Comparison of ENCODE assay signal across 16 cellular contexts in the genomic region with DNA sequence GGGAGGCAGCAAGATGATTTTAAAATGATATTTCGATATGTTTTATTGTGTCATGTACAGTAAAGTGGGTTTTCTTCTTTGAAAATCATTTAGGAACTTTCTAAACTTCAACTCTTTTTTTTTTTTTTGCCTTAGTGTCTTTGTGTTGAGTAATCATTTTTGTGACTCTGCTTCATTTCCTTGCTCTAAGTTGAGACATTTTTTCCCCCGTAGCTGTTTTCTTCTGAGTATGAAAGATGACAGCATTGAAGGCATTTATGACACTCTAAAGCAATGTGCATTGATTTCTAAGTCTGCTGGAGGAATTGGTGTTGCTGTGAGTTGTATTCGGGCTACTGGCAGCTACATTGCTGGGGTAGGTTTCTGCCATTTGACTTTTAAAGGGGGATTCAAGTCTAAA. TPM values are rescaled to one million over a fixed set of nuclear protein-coding genes. Genes with fewer than 3 reads are reported as not detected.
DNase-seq lines count a peak whose midpoint lies in the region; ATAC-seq and TF ChIP-seq lines count a peak whose summit lies in the region.
"Had no signal": no experiment of that assay in that cellular context is flagged by ENCODE, and none has a peak within 500 bp of the region (broad histone marks: within the 10 kb centered on the region; RNA-seq: fewer than 3 reads in every experiment).

No MANE protein-coding gene starts in this region.

- ATAC-seq in stimulated activated effector memory CD8-positive, alpha-beta T cell treated with anti-CD3 and anti-CD28 coated beads, Interleukin-12 subunit alpha, Interleukin-12 subunit beta, amount 100 ng/mL, for 72 hours, result peak; percentile 78
- ATAC-seq: right cardiac atrium had no signal

- no peaks in the 10 kb centered on the region for H3K27me3 ChIP-seq in fibroblast of lung (ENCODE audit: control insufficient read depth, insufficient read depth, low read length)
- no peaks in the 10 kb centered on the region for H3K27me3 ChIP-seq in left ventricle myocardium inferior (ENCODE audit: low read depth)

- no peaks in the 10 kb centered on the region for H3K9me3 Mint-ChIP-seq in activated CD4-positive, alpha-beta T cell treated with anti-CD3 and anti-CD28 coated beads, Interleukin-2, amount 10 ng/mL, durations not matched to agents 24 days and 14 days
- H3K9me3 Mint-ChIP-seq in activated CD4-positive, alpha-beta T cell treated with anti-CD3 and anti-CD28 coated beads, Interleukin-2, amount 10 ng/mL, durations not matched to agents 7 days and 5 days, result no peaks in the 10 kb centered on the region
- no peaks in the 10 kb centered on the region for H3K9me3 Mint-ChIP-seq in activated T-helper 1 cell treated with anti-CD3 and anti-CD28 coated beads, Interleukin-12 subunit alpha, Interleukin-12 subunit beta, Interleukin-2, Interleukin-4 antibody, amounts not matched to agents 30 ng/mL and 10 ng/mL and 1 ng/mL, durations not matched to agents 14 hours and 24 hours and 36 hours
- no peaks in the 10 kb centered on the region for H3K9me3 Mint-ChIP-seq in stimulated activated effector memory CD8-positive, alpha-beta T cell treated with anti-CD3 and anti-CD28 coated beads, Interleukin-12 subunit alpha, Interleukin-12 subunit beta, amount 100 ng/mL, for 72 hours
- H3K9me3 Mint-ChIP-seq: activated B cell treated with CpG ODN at 0.5 μM for 24 hours; activated naive CD8-positive, alpha-beta T cell treated with anti-CD3 and anti-CD28 coated beads for 36 hours; T-helper 1 cell treated with Interleukin-12 subunit alpha and Interleukin-12 subunit beta and Interleukin-4 antibody, amounts not matched to agents 30 μg/mL and 1 μg/mL, for 36 hours had no signal

- no peaks in the 10 kb centered on the region for H4K20me1 ChIP-seq in fibroblast of lung (ENCODE audit: control insufficient read depth, extremely low read depth, insufficient read depth, low read length)

- H2AFZ ChIP-seq in fibroblast of lung (ENCODE audit: low read length), result peak overlapping the region; percentile 35

- no peaks in the 10 kb centered on the region for H3K79me2 ChIP-seq in fibroblast of lung (ENCODE audit: control insufficient read depth, insufficient read depth, low read length)

- intact Hi-C loops in activated CD4-positive, alpha-beta T cell treated with anti-CD3 and anti-CD28 coated beads, Interleukin-2, amount 10 ng/mL, durations not matched to agents 24 days and 14 days (cut with micrococcal nuclease), result no loop called here
- intact Hi-C loops in activated T-helper 1 cell treated with anti-CD3 and anti-CD28 coated beads, Interleukin-12 subunit alpha, Interleukin-12 subunit beta, Interleukin-2, Interleukin-4 antibody, amounts not matched to agents 30 ng/mL and 10 ng/mL and 1 ng/mL, durations not matched to agents 14 hours and 24 hours and 36 hours (cut with micrococcal nuclease), result loop anchor here (10.0 kb wide), 1 partner anchor 403 kb away; no protein-coding TSS in a partner anchor
- intact Hi-C loops in left ventricle myocardium inferior (cut with micrococcal nuclease), result no loop called here

- no peaks in the 10 kb centered on the region for H3K9me3 ChIP-seq in fibroblast of lung (ENCODE audit: control insufficient read depth, insufficient read depth, low read depth, low read length)
- H3K9me3 ChIP-seq in left ventricle myocardium inferior (replicated peaks), result no peaks in the 10 kb centered on the region
- H3K9me3 ChIP-seq: thoracic aorta had no signal

- POLR2A ChIA-PET in activated CD4-positive, alpha-beta T cell treated with anti-CD3 and anti-CD28 coated beads, Interleukin-2, amount 10 ng/mL, durations not matched to agents 7 days and 5 days (lab: Charles Lee), result no interaction called here

- CTCF ChIA-PET in activated CD4-positive, alpha-beta T cell treated with anti-CD3 and anti-CD28 coated beads, Interleukin-2, amount 10 ng/mL, durations not matched to agents 7 days and 5 days (lab: Charles Lee), result interaction anchor here (1.1 kb wide), 1 partner anchor 15 kb away, joined by 4 read pairs; no protein-coding TSS in a partner anchor

- H3K4me3 ChIP-seq in fibroblast of lung (replicated peaks in 1 of 4; ENCODE audit: control extremely low read depth in 1 of 4, insufficient read depth in 1 of 4, low read depth in 3 of 4, low read length in 4 of 4) (no peak overlapping the region), left ventricle myocardium inferior (no peak overlapping the region)
- H3K4me3 ChIP-seq: thoracic aorta had no signal

- peak overlapping the region; percentile 82 for H3K27ac Mint-ChIP-seq in activated CD4-positive, alpha-beta T cell treated with anti-CD3 and anti-CD28 coated beads, Interleukin-2, amount 10 ng/mL, durations not matched to agents 24 days and 14 days
- H3K27ac Mint-ChIP-seq in activated CD4-positive, alpha-beta T cell treated with anti-CD3 and anti-CD28 coated beads, Interleukin-2, amount 10 ng/mL, durations not matched to agents 7 days and 5 days, result no peak overlapping the region
- peak overlapping the region; percentile 63 for H3K27ac Mint-ChIP-seq in activated T-helper 1 cell treated with anti-CD3 and anti-CD28 coated beads, Interleukin-12 subunit alpha, Interleukin-12 subunit beta, Interleukin-2, Interleukin-4 antibody, amounts not matched to agents 30 ng/mL and 10 ng/mL and 1 ng/mL, durations not matched to agents 14 hours and 24 hours and 36 hours
- peak overlapping the region; percentile 52 for H3K27ac Mint-ChIP-seq in stimulated activated effector memory CD8-positive, alpha-beta T cell treated with anti-CD3 and anti-CD28 coated beads, Interleukin-12 subunit alpha, Interleukin-12 subunit beta, amount 100 ng/mL, for 72 hours
- H3K27ac Mint-ChIP-seq: activated B cell treated with CpG ODN at 0.5 μM for 24 hours; activated naive CD8-positive, alpha-beta T cell treated with anti-CD3 and anti-CD28 coated beads for 36 hours had no signal

- no peak for DNase-seq in activated CD4-positive, alpha-beta T cell treated with anti-CD3 and anti-CD28 coated beads, Interleukin-2, amount 10 ng/mL, durations not matched to agents 24 days and 14 days
- DNase-seq in activated CD4-positive, alpha-beta T cell treated with anti-CD3 and anti-CD28 coated beads, Interleukin-2, amount 10 ng/mL, durations not matched to agents 7 days and 5 days, result no peak
- DNase-seq in activated T-helper 1 cell treated with anti-CD3 and anti-CD28 coated beads, Interleukin-12 subunit alpha, Interleukin-12 subunit beta, Interleukin-2, Interleukin-4 antibody, amounts not matched to agents 30 ng/mL and 10 ng/mL and 1 ng/mL, durations not matched to agents 14 hours and 24 hours and 36 hours (ENCODE audit: low spot score), result no peak
- DNase-seq in fibroblast of lung (ENCODE audit: low read depth in 2 of 2) (peak; percentile 41 to 66), NCI-H1092 (lab: John Stamatoyannopoulos, UW) (no peak), left ventricle myocardium inferior (no peak), globus pallidus (ENCODE audit: low spot score) (no peak)
- DNase-seq in stimulated activated effector memory CD8-positive, alpha-beta T cell treated with anti-CD3 and anti-CD28 coated beads, Interleukin-12 subunit alpha, Interleukin-12 subunit beta, amount 100 ng/mL, for 72 hours (ENCODE audit: low spot score in 2 of 2), result no peak
- DNase-seq: activated B cell treated with CpG ODN at 0.5 μM for 24 hours; activated naive CD8-positive, alpha-beta T cell treated with anti-CD3 and anti-CD28 coated beads for 36 hours; head of caudate nucleus; midbrain; NCI-H1436; right cardiac atrium had no signal

- no peak overlapping the region for H3K4me3 Mint-ChIP-seq in activated CD4-positive, alpha-beta T cell treated with anti-CD3 and anti-CD28 coated beads, Interleukin-2, amount 10 ng/mL, durations not matched to agents 24 days and 14 days
- H3K4me3 Mint-ChIP-seq in activated CD4-positive, alpha-beta T cell treated with anti-CD3 and anti-CD28 coated beads, Interleukin-2, amount 10 ng/mL, durations not matched to agents 7 days and 5 days, result no peak overlapping the region
- H3K4me3 Mint-ChIP-seq in activated T-helper 1 cell treated with anti-CD3 and anti-CD28 coated beads, Interleukin-12 subunit alpha, Interleukin-12 subunit beta, Interleukin-2, Interleukin-4 antibody, amounts not matched to agents 30 ng/mL and 10 ng/mL and 1 ng/mL, durations not matched to agents 14 hours and 24 hours and 36 hours, result no peak overlapping the region
- no peak overlapping the region for H3K4me3 Mint-ChIP-seq in stimulated activated effector memory CD8-positive, alpha-beta T cell treated with anti-CD3 and anti-CD28 coated beads, Interleukin-12 subunit alpha, Interleukin-12 subunit beta, amount 100 ng/mL, for 72 hours
- H3K4me3 Mint-ChIP-seq: activated B cell treated with CpG ODN at 0.5 μM for 24 hours; activated naive CD8-positive, alpha-beta T cell treated with anti-CD3 and anti-CD28 coated beads for 36 hours; T-helper 1 cell treated with Interleukin-12 subunit alpha and Interleukin-12 subunit beta and Interleukin-4 antibody, amounts not matched to agents 30 μg/mL and 1 μg/mL, for 36 hours had no signal

- H3K4me1 Mint-ChIP-seq in activated CD4-positive, alpha-beta T cell treated with anti-CD3 and anti-CD28 coated beads, Interleukin-2, amount 10 ng/mL, durations not matched to agents 24 days and 14 days, result peaks cover 15% of the 10 kb centered on the region
- peaks cover 6% of the 10 kb centered on the region for H3K4me1 Mint-ChIP-seq in activated CD4-positive, alpha-beta T cell treated with anti-CD3 and anti-CD28 coated beads, Interleukin-2, amount 10 ng/mL, durations not matched to agents 7 days and 5 days
- peaks cover 21% of the 10 kb centered on the region for H3K4me1 Mint-ChIP-seq in activated T-helper 1 cell treated with anti-CD3 and anti-CD28 coated beads, Interleukin-12 subunit alpha, Interleukin-12 subunit beta, Interleukin-2, Interleukin-4 antibody, amounts not matched to agents 30 ng/mL and 10 ng/mL and 1 ng/mL, durations not matched to agents 14 hours and 24 hours and 36 hours (ENCODE audit: low read depth)
- H3K4me1 Mint-ChIP-seq in stimulated activated effector memory CD8-positive, alpha-beta T cell treated with anti-CD3 and anti-CD28 coated beads, Interleukin-12 subunit alpha, Interleukin-12 subunit beta, amount 100 ng/mL, for 72 hours, result peaks cover 23% of the 10 kb centered on the region
- H3K4me1 Mint-ChIP-seq: activated B cell treated with CpG ODN at 0.5 μM for 24 hours had no signal

- H3K27ac ChIP-seq in fibroblast of lung (ENCODE audit: insufficient read depth, low read length) (peak overlapping the region; percentile 38), left ventricle myocardium inferior (replicated peaks) (no peak overlapping the region)
- H3K27ac ChIP-seq: thoracic aorta had no signal

- H3K9ac ChIP-seq in fibroblast of lung (ENCODE audit: insufficient read depth, low read length), result no peak overlapping the region

- peaks cover 4% of the 10 kb centered on the region for H3K36me3 ChIP-seq in fibroblast of lung (ENCODE audit: control insufficient read depth, insufficient read depth, low read length)
- peaks cover 74% of the 10 kb centered on the region for H3K36me3 ChIP-seq in left ventricle myocardium inferior

- H3K4me2 ChIP-seq in fibroblast of lung (ENCODE audit: extremely low read depth, insufficient read depth, low read length), result no peak overlapping the region

- no peaks in the 10 kb centered on the region for H3K27me3 Mint-ChIP-seq in activated CD4-positive, alpha-beta T cell treated with anti-CD3 and anti-CD28 coated beads, Interleukin-2, amount 10 ng/mL, durations not matched to agents 24 days and 14 days
- no peaks in the 10 kb centered on the region for H3K27me3 Mint-ChIP-seq in activated CD4-positive, alpha-beta T cell treated with anti-CD3 and anti-CD28 coated beads, Interleukin-2, amount 10 ng/mL, durations not matched to agents 7 days and 5 days
- no peaks in the 10 kb centered on the region for H3K27me3 Mint-ChIP-seq in activated T-helper 1 cell treated with anti-CD3 and anti-CD28 coated beads, Interleukin-12 subunit alpha, Interleukin-12 subunit beta, Interleukin-2, Interleukin-4 antibody, amounts not matched to agents 30 ng/mL and 10 ng/mL and 1 ng/mL, durations not matched to agents 14 hours and 24 hours and 36 hours (ENCODE audit: insufficient read depth)
- H3K27me3 Mint-ChIP-seq: activated B cell treated with CpG ODN at 0.5 μM for 24 hours; activated naive CD8-positive, alpha-beta T cell treated with anti-CD3 and anti-CD28 coated beads for 36 hours had no signal

- peaks cover 59% of the 10 kb centered on the region for H3K36me3 Mint-ChIP-seq in activated CD4-positive, alpha-beta T cell treated with anti-CD3 and anti-CD28 coated beads, Interleukin-2, amount 10 ng/mL, durations not matched to agents 24 days and 14 days (ENCODE audit: low read depth)
- peaks cover 68% of the 10 kb centered on the region for H3K36me3 Mint-ChIP-seq in activated CD4-positive, alpha-beta T cell treated with anti-CD3 and anti-CD28 coated beads, Interleukin-2, amount 10 ng/mL, durations not matched to agents 7 days and 5 days (ENCODE audit: low read depth)
- peaks cover 49% of the 10 kb centered on the region for H3K36me3 Mint-ChIP-seq in activated T-helper 1 cell treated with anti-CD3 and anti-CD28 coated beads, Interleukin-12 subunit alpha, Interleukin-12 subunit beta, Interleukin-2, Interleukin-4 antibody, amounts not matched to agents 30 ng/mL and 10 ng/mL and 1 ng/mL, durations not matched to agents 14 hours and 24 hours and 36 hours (ENCODE audit: low read depth)
- H3K36me3 Mint-ChIP-seq in stimulated activated effector memory CD8-positive, alpha-beta T cell treated with anti-CD3 and anti-CD28 coated beads, Interleukin-12 subunit alpha, Interleukin-12 subunit beta, amount 100 ng/mL, for 72 hours, result peaks cover 99% of the 10 kb centered on the region

- TF ChIP-seq CTCF in fibroblast of lung (conservative IDR thresholded peaks at IDR 0.05 in 1 of 2, IDR thresholded peaks at IDR 0.05 in 1 of 2; ENCODE audit: low read depth in 1 of 2, low read length in 2 of 2) (no peak), left ventricle myocardium inferior (IDR thresholded peaks at IDR 0.05; ENCODE audit: borderline replicate concordance) (no peak)

- peaks cover 2% of the 10 kb centered on the region for H3K4me1 ChIP-seq in fibroblast of lung (ENCODE audit: control insufficient read depth, extremely low read depth, insufficient read depth, low read length)
- H3K4me1 ChIP-seq in left ventricle myocardium inferior, result no peaks in the 10 kb centered on the region

RNA-seq across cellular contexts. Expression of gene RRM1, which starts 23.5 kb away (rescaled TPM):
- 166 and 184 TPM in 2 replicates for total RNA-seq in activated CD4-positive, alpha-beta T cell treated with anti-CD3 and anti-CD28 coated beads, Interleukin-2, amount 10 ng/mL, durations not matched to agents 24 days and 14 days
- total RNA-seq in activated CD4-positive, alpha-beta T cell treated with anti-CD3 and anti-CD28 coated beads, Interleukin-2, amount 10 ng/mL, durations not matched to agents 7 days and 5 days, result 100 to 1,000 TPM; 177 to 236 TPM
- total RNA-seq in activated T-helper 1 cell treated with anti-CD3 and anti-CD28 coated beads, Interleukin-12 subunit alpha, Interleukin-12 subunit beta, Interleukin-2, Interleukin-4 antibody, amounts not matched to agents 30 ng/mL and 10 ng/mL and 1 ng/mL, durations not matched to agents 14 hours and 24 hours and 36 hours, result 155 and 173 TPM in 2 replicates
- total RNA-seq in fibroblast of lung (52.9 and 85.0 TPM in 2 replicates), left ventricle myocardium inferior (28.5 TPM)
- 57.5 and 117 TPM in 2 replicates for polyA plus RNA-seq in fibroblast of lung
- polyA plus RNA-seq in fibroblast of lung (2012), result 43.3 and 91.0 TPM in 2 replicates
- polyA minus RNA-seq in fibroblast of lung (ENCODE audit: low replicate concordance), result 127 and 132 TPM in 2 replicates

Comparison
In these comparisons a context has a peak if more than half of its experiments do, and no peak if none do; other contexts are left out.
1. DNase-seq: peak in fibroblast of lung (2 of 2); none in activated CD4-positive, alpha-beta T cell treated with anti-CD3 and anti-CD28 coated beads, Interleukin-2, amount 10 ng/mL, durations not matched to agents 24 days and 14 days (single experiment), activated CD4-positive, alpha-beta T cell treated with anti-CD3 and anti-CD28 coated beads, Interleukin-2, amount 10 ng/mL, durations not matched to agents 7 days and 5 days (single experiment), activated T-helper 1 cell treated with anti-CD3 and anti-CD28 coated beads, Interleukin-12 subunit alpha, Interleukin-12 subunit beta, Interleukin-2, Interleukin-4 antibody, amounts not matched to agents 30 ng/mL and 10 ng/mL and 1 ng/mL, durations not matched to agents 14 hours and 24 hours and 36 hours (single experiment), stimulated activated effector memory CD8-positive, alpha-beta T cell treated with anti-CD3 and anti-CD28 coated beads, Interleukin-12 subunit alpha, Interleukin-12 subunit beta, amount 100 ng/mL, for 72 hours (0 of 2), NCI-H1092 (single experiment), left ventricle myocardium inferior (single experiment) and globus pallidus (single experiment).